Comparison of ENCODE assay signal across 8 cellular contexts in the genomic region with DNA sequence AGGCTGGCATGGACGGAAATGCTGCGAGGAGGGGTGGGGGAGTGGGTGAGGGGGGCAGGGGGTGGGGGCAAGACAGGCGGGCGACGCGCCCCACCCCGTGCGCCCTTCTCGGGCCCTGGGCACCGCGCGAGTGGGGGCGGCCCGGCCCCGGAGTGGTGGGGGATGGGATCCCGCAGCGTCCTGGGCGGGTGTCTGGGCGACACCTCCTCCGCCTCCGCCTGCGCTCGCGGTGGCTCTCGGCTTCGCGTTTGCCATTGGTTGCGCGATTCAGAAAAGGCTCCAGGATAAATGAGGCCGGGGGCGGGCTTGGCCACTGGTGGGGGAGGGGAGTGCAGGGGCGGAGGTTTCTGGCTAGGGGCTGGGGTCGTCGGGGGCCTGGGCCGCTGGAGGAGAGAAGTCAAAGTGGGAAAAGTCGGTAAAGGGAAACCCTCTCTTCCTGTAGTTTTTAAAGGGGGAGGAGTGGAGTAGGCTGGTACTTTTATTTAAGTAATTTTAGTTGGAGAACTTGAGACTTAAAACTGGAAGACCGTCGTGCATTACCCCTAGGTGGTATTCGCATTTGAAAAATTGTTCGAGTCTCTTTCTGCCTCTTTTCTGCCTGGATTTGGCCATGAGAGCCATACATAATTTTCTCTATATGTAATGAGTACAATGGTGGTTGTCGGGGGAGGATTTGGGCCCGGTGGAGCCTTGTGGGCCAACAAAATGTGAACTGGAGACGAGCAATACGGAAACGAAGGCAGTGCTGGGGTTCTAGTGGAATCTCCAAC. TPM values are rescaled to one million over a fixed set of nuclear protein-coding genes. Genes with fewer than 3 reads are reported as not detected.
DNase-seq lines count a peak whose midpoint lies in the region; ATAC-seq and TF ChIP-seq lines count a peak whose summit lies in the region.

No MANE protein-coding gene starts in this region.

- peaks cover 6% of the 10 kb centered on the region for H4K20me1 ChIP-seq in hepatocyte (ENCODE audit: insufficient read depth, poor library complexity, severe bottlenecking)

- H3K27me3 ChIP-seq in left ventricle myocardium inferior (ENCODE audit: low read depth) (peaks cover 100% of the 10 kb centered on the region), hepatocyte (no peaks in the 10 kb centered on the region), suprapubic skin (peaks cover 100% of the 10 kb centered on the region)

- peak overlapping the region; percentile 58 for H3K4me3 ChIP-seq in left ventricle myocardium inferior
- H3K4me3 ChIP-seq in hepatocyte = peak overlapping the region; percentile 69
- H3K4me3 ChIP-seq in suprapubic skin = peak overlapping the region; percentile 50
- no peak overlapping the region for H3K4me3 ChIP-seq in lower leg skin (ENCODE audit: low read depth, poor library complexity, severe bottlenecking)

- no peak for TF ChIP-seq POLR2A in suprapubic skin (IDR thresholded peaks at IDR 0.05)
- TF ChIP-seq POLR2A in lower leg skin (IDR thresholded peaks at IDR 0.05) = no peak

- H3K9me2 ChIP-seq in hepatocyte (replicated peaks; ENCODE audit: insufficient read depth) = no peaks in the 10 kb centered on the region

- peak overlapping the region; percentile 93 for H3K4me2 ChIP-seq in hepatocyte

- ATAC-seq in Right ventricle myocardium inferior = no peak
- peak; percentile 21 for ATAC-seq in HG03039 (IDR thresholded peaks at IDR 0.05; ENCODE audit: unreplicated experiment)

- DNase-seq in left ventricle myocardium inferior (no peak), Right ventricle myocardium inferior (ENCODE audit: missing footprints) (no peak), NCI-H345 treated with DMSO at 0.1 percent for 48 hours (lab: John Stamatoyannopoulos, UW; ENCODE audit: unreplicated experiment) (peak; percentile 84), hepatocyte (ENCODE audit: low spot score) (peak; percentile 92), suprapubic skin (ENCODE audit: low spot score in 2 of 2) (no peak), lower leg skin (ENCODE audit: low spot score in 2 of 2) (no peak)
- DNase-seq in activated T-cell treated with anti-CD3 and anti-CD28 coated beads, Interleukin-2, amount 50 U/mL, for 1 hour = peak; percentile 40

- peak overlapping the region; percentile 57 for H2AFZ ChIP-seq in hepatocyte

- H3K9me3 ChIP-seq in left ventricle myocardium inferior (replicated peaks) (no peaks in the 10 kb centered on the region), hepatocyte (ENCODE audit: low read depth) (no peaks in the 10 kb centered on the region), suprapubic skin (no peaks in the 10 kb centered on the region)

- H3K36me3 ChIP-seq in left ventricle myocardium inferior (no peaks in the 10 kb centered on the region), hepatocyte (replicated peaks; ENCODE audit: insufficient read depth, low read depth) (no peaks in the 10 kb centered on the region), suprapubic skin (no peaks in the 10 kb centered on the region)

- under 1% methylated on average over 26 of the region's 45 CpGs for WGBS in hepatocyte (ENCODE audit: low lambda C conversion rate, missing lambda C conversion rate)
- 13% methylated on average over 31 of the region's 45 CpGs for WGBS in suprapubic skin
- 10 to 14% methylated on average over 35 to 44 of the region's 45 CpGs for WGBS in lower leg skin, 2 donors

- intact Hi-C loops in left ventricle myocardium inferior (cut with micrococcal nuclease) = no loop called here
- intact Hi-C loops in Right ventricle myocardium inferior (cut with DNase I) = no loop called here
- intact Hi-C loops in lower leg skin (cut with DNase I; ENCODE audit: low total_unique reads) = no loop called here

- TF ChIP-seq CTCF in left ventricle myocardium inferior (IDR thresholded peaks at IDR 0.05; ENCODE audit: borderline replicate concordance) (no peak), hepatocyte (IDR thresholded peaks at IDR 0.05; ENCODE audit: poor library complexity) (no peak), suprapubic skin (IDR thresholded peaks at IDR 0.05) (no peak), lower leg skin (IDR thresholded peaks at IDR 0.05) (no peak)

- TF ChIP-seq EP300 in suprapubic skin (IDR thresholded peaks at IDR 0.05) = no peak

- H3K27ac ChIP-seq in left ventricle myocardium inferior (replicated peaks) = no peak overlapping the region
- H3K27ac ChIP-seq in hepatocyte = peak overlapping the region; percentile 98
- no peak overlapping the region for H3K27ac ChIP-seq in suprapubic skin

- H3K4me1 ChIP-seq in left ventricle myocardium inferior (peaks cover 56% of the 10 kb centered on the region), hepatocyte (ENCODE audit: insufficient read depth) (peaks cover 16% of the 10 kb centered on the region), suprapubic skin (peaks cover 53% of the 10 kb centered on the region)

- peaks cover 46% of the 10 kb centered on the region for H3K79me2 ChIP-seq in hepatocyte

RNA-seq across cellular contexts. Expression of a gene that starts 1.0 kb away (rescaled TPM):
- total RNA-seq in left ventricle myocardium inferior = 0.38 TPM
- not detected for total RNA-seq in Right ventricle myocardium inferior
- total RNA-seq in hepatocyte = 73.1 and 75.7 TPM in 2 replicates
- 28.9 and 31.1 TPM in 2 replicates for polyA plus RNA-seq in hepatocyte
- 1 to 10 TPM in 1 of 4 donors, under 1 TPM in 1, not detected in 2; 0.47 to 1.9 TPM for total RNA-seq in suprapubic skin
- total RNA-seq in lower leg skin = under 1 TPM in 1 of 4 donors, not detected in 3; 0.15 TPM

Comparison
In these comparisons a context has a peak if more than half of its experiments do, and no peak if none do; other contexts are left out.
1. DNase-seq: peak in NCI-H345 treated with DMSO at 0.1 percent for 48 hours (single experiment), activated T-cell treated with anti-CD3 and anti-CD28 coated beads, Interleukin-2, amount 50 U/mL, for 1 hour (single experiment) and hepatocyte (single experiment); none in left ventricle myocardium inferior (single experiment), Right ventricle myocardium inferior (single experiment), suprapubic skin (0 of 2) and lower leg skin (0 of 2).
2. RNA of a gene that starts 1.0 kb away (total RNA-seq): 73.1 to 75.7 TPM in hepatocyte; 0.47 to 1.9 TPM in suprapubic skin, 0.38 TPM in left ventricle myocardium inferior (single experiment), not detected in Right ventricle myocardium inferior (single experiment) and 0.15 TPM in lower leg skin; every median in the first group is over 10 times any median in the second.